ENCODE assay signal across 1 cellular context in genomic region chr16:81570189-81570846, GRCh38.
A peak's percentile ranks its signal among the peaks of the same experiment; 100 is the strongest.
TF ChIP-seq lines count a peak whose summit lies in the region.

No MANE protein-coding gene starts in this region.

TF ChIP-seq in HepG2, 621 proteins besides CTCF, POLR2A, EP300 and RAD21 (continued from another document):
- TF ChIP-seq ZNF687 (CRISPR knock-in tag; IDR thresholded peaks at IDR 0.05) (peak; percentile 30), ZNF362 (CRISPR knock-in tag; IDR thresholded peaks at IDR 0.05; ENCODE audit: borderline replicate concordance) (no peak), ZNF768 (CRISPR knock-in tag; IDR thresholded peaks at IDR 0.05) (0 out of 2 replicates have a peak, but pooled peaks have one; percentile 12), STAT6 (CRISPR knock-in tag; IDR thresholded peaks at IDR 0.05; ENCODE audit: borderline replicate concordance) (no peak), ZIK1 (CRISPR knock-in tag; IDR thresholded peaks at IDR 0.05; ENCODE audit: borderline replicate concordance, low read depth) (no peak), PPARG (CRISPR knock-in tag; conservative IDR thresholded peaks at IDR 0.05) (no peak), YEATS2 (CRISPR knock-in tag; IDR thresholded peaks at IDR 0.05; ENCODE audit: borderline replicate concordance) (no peak), ATF7-NPFF (CRISPR knock-in tag; IDR thresholded peaks at IDR 0.05; ENCODE audit: low read depth) (no peak), ZNF33A (CRISPR knock-in tag; IDR thresholded peaks at IDR 0.05; ENCODE audit: borderline replicate concordance) (no peak), SRSF1 (optimal IDR thresholded peaks at IDR 0.05; ENCODE audit: low read depth, low read length) (no peak), ZNF784 (CRISPR knock-in tag; IDR thresholded peaks at IDR 0.05; ENCODE audit: borderline replicate concordance) (no peak), ZNF598 (CRISPR knock-in tag; IDR thresholded peaks at IDR 0.05; ENCODE audit: borderline replicate concordance) (no peak), PRPF4 (IDR thresholded peaks at IDR 0.05; ENCODE audit: low read depth, low read length, poor library complexity, severe bottlenecking) (peak; percentile 25)
- TF ChIP-seq, protein P1, sequence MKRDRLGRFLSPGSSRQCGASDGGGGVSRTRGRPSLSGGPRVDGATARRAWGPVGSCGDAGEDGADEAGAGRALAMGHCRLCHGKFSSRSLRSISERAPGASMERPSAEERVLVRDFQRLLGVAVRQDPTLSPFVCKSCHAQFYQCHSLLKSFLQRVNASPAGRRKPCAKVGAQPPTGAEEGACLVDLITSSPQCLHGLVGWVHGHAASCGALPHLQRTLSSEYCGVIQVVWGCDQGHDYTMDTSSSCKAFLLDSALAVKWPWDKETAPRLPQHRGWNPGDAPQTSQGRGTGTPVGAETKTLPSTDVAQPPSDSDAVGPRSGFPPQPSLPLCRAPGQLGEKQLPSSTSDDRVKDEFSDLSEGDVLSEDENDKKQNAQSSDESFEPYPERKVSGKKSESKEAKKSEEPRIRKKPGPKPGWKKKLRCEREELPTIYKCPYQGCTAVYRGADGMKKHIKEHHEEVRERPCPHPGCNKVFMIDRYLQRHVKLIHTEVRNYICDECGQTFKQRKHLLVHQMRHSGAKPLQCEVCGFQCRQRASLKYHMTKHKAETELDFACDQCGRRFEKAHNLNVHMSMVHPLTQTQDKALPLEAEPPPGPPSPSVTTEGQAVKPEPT (CRISPR knock-in tag; IDR thresholded peaks at IDR 0.05; ENCODE audit: low read depth) = no peak
